Comparison of ENCODE assay signal across 24 cellular contexts in genomic region chr2:16187517-16187887, GRCh38.
DNase-seq lines count a peak whose midpoint lies in the region; ATAC-seq, FAIRE-seq and TF ChIP-seq lines count a peak whose summit lies in the region.
"Had no signal": no experiment of that assay in that cellular context is flagged by ENCODE, and none has a peak within 500 bp of the region (broad histone marks: within the 10 kb centered on the region; RNA-seq: fewer than 3 reads in every experiment).

No MANE protein-coding gene starts in this region.

- no peak for TF ChIP-seq POLR2A in HepG2 (IDR thresholded peaks at IDR 0.05; ENCODE audit: insufficient read depth in 1 of 2, low read depth in 2 of 2, low read length in 2 of 2)
- TF ChIP-seq POLR2A in right lobe of liver (IDR thresholded peaks at IDR 0.05) = no peak
- no peak for TF ChIP-seq POLR2A in stomach (IDR thresholded peaks at IDR 0.05)

- ATAC-seq in HepG2 (no peak), right lobe of liver (no peak), GM21786 (IDR thresholded peaks at IDR 0.05; ENCODE audit: unreplicated experiment) (no peak)
- no peak for ATAC-seq in naive thymus-derived CD4-positive, alpha-beta T cell
- ATAC-seq: GM12878, HCT116, SK-N-SH treated with all-trans-retinoic acid at 6 μM for 48 hours had no signal

- H3K27ac ChIP-seq in HepG2 (ENCODE audit: extremely low read length, insufficient read depth, low read length) = no peak overlapping the region
- no peak overlapping the region for H3K27ac ChIP-seq in right lobe of liver
- peak overlapping the region in 3 of 5 donors; percentile 43 to 71 (median 50) for H3K27ac ChIP-seq in stomach
- no peak overlapping the region for H3K27ac ChIP-seq in naive thymus-derived CD4-positive, alpha-beta T cell (ENCODE audit: low read depth, low read length)
- H3K27ac ChIP-seq: 22Rv1 had no signal

- whole genome bisulfite sequencing in HepG2 (ENCODE audit: low lambda C conversion rate) = 7% methylated on average over 3 of the region's 3 CpGs
- 56% methylated on average over 3 of the region's 3 CpGs for WGBS in right lobe of liver (ENCODE audit: insufficient coverage, low coverage, low lambda C conversion rate, missing lambda C conversion rate)
- 38 to 60% (median 38%) methylated on average over 3 of the region's 3 CpGs for WGBS in stomach, 5 donors

- CTCF ChIA-PET in HepG2 (lab: Yijun Ruan, JAX; ENCODE audit: low intra/inter-chr PET ratio, low total read pairs) = no interaction called here
- CTCF ChIA-PET in naive thymus-derived CD4-positive, alpha-beta T cell (lab: Charles Lee) = no interaction called here

- POLR2A ChIA-PET in HepG2 (lab: Yijun Ruan, JAX) = no interaction called here
- POLR2A ChIA-PET in naive thymus-derived CD4-positive, alpha-beta T cell (lab: Charles Lee) = no interaction called here

- TF ChIP-seq CTCF in HepG2 (CRISPR knock-in tag; IDR thresholded peaks at IDR 0.05) (no peak), right lobe of liver (IDR thresholded peaks at IDR 0.05) (no peak), stomach (IDR thresholded peaks at IDR 0.05) (no peak)

- no peak overlapping the region for H3K9ac ChIP-seq in HepG2 (ENCODE audit: insufficient read depth, low read depth, low read length)

- H4K20me1 ChIP-seq in HepG2 (ENCODE audit: insufficient read depth, low read length) = no peaks in the 10 kb centered on the region

- H3K4me3 ChIP-seq in HepG2 (replicated peaks in 1 of 3; ENCODE audit: insufficient read depth in 1 of 3, low read depth in 2 of 3, low read length in 3 of 3) (no peak overlapping the region), right lobe of liver (no peak overlapping the region), stomach (no peak overlapping the region)
- no peak overlapping the region for H3K4me3 ChIP-seq in naive thymus-derived CD4-positive, alpha-beta T cell (ENCODE audit: low read length)
- H3K4me3 ChIP-seq: GM12878 had no signal

- H3K27me3 ChIP-seq in HepG2 (ENCODE audit: control insufficient read depth in 1 of 2, insufficient read depth in 2 of 2, low read length in 2 of 2) (no peaks in the 10 kb centered on the region; a peak in 1 of 5 replicates), right lobe of liver (no peaks in the 10 kb centered on the region), stomach (no peaks in the 10 kb centered on the region)
- no peaks in the 10 kb centered on the region for H3K27me3 ChIP-seq in naive thymus-derived CD4-positive, alpha-beta T cell (ENCODE audit: control insufficient read depth in 2 of 2, insufficient read depth in 2 of 2, low read length in 2 of 2)

- H3K4me3 Mint-ChIP-seq in naive thymus-derived CD4-positive, alpha-beta T cell = no peak overlapping the region
- H3K4me3 Mint-ChIP-seq: CD4-positive, alpha-beta memory T cell had no signal

- no peak overlapping the region for H3K27ac Mint-ChIP-seq in naive thymus-derived CD4-positive, alpha-beta T cell
- H3K27ac Mint-ChIP-seq: CD4-positive, alpha-beta memory T cell had no signal

- intact Hi-C loops in HepG2 (cut with micrococcal nuclease; ENCODE audit: unreplicated experiment) = no loop called here
- intact Hi-C loops in right lobe of liver (cut with DNase I) = no loop called here
- intact Hi-C loops in stomach (cut with DNase I; ENCODE audit: low total_unique reads) = no loop called here
- intact Hi-C loops in naive thymus-derived CD4-positive, alpha-beta T cell (cut with micrococcal nuclease) = no loop called here

- DNase-seq in HepG2 (ENCODE audit: low spot score) = peak; percentile 9
- no peak for DNase-seq in right lobe of liver
- DNase-seq in LoVo (ENCODE audit: low spot score) = peak; percentile 18
- peak; percentile 35 for DNase-seq in left kidney (ENCODE audit: low read depth, low spot score)
- DNase-seq in stomach = peak; percentile 52
- DNase-seq in naive thymus-derived CD4-positive, alpha-beta T cell = no peak
- DNase-seq in CD1c-positive myeloid dendritic cell (ENCODE audit: extremely low spot score) = no peak
- DNase-seq: CD4-positive, alpha-beta memory T cell; DMS53; EL; GOT3; IMR-90; NCI-H1417 treated with DMSO at 0.1 percent for 48 hours; NCI-H187 treated with DMSO at 0.1 percent for 48 hours; NCI-H2227 treated with DMSO at 0.1 percent for 48 hours; NCI-H510A treated with DMSO at 0.1 percent for 48 hours; NCI-H774; OCI-M1; SHP77 treated with DMSO at 0.1 percent for 48 hours had no signal

- FAIRE-seq in HepG2 (lab: Jason Lieb, UNC) = no peak
- FAIRE-seq: GM12878 had no signal

- H3K36me3 Mint-ChIP-seq in naive thymus-derived CD4-positive, alpha-beta T cell = no peaks in the 10 kb centered on the region
- H3K36me3 Mint-ChIP-seq: CD4-positive, alpha-beta memory T cell had no signal

- H3K4me1 ChIP-seq in HepG2 (ENCODE audit: insufficient read depth, low read length) (no peaks in the 10 kb centered on the region), right lobe of liver (no peaks in the 10 kb centered on the region), stomach (peaks cover 0 to 11% (median 0%) of the 10 kb centered on the region in 4 donors)
- H3K4me1 ChIP-seq in naive thymus-derived CD4-positive, alpha-beta T cell (ENCODE audit: control insufficient read depth in 2 of 2, insufficient read depth in 2 of 2, low read length in 2 of 2) = no peaks in the 10 kb centered on the region

- TF ChIP-seq RAD21 in HepG2 (CRISPR knock-in tag; IDR thresholded peaks at IDR 0.05) = no peak

- H3K9me3 Mint-ChIP-seq in naive thymus-derived CD4-positive, alpha-beta T cell = no peaks in the 10 kb centered on the region
- H3K9me3 Mint-ChIP-seq: CD4-positive, alpha-beta memory T cell had no signal

- H3K36me3 ChIP-seq in HepG2 (replicated peaks in 1 of 2; ENCODE audit: control insufficient read depth in 1 of 2, insufficient read depth in 2 of 2, low read length in 2 of 2) (no peaks in the 10 kb centered on the region), right lobe of liver (no peaks in the 10 kb centered on the region), stomach (no peaks in the 10 kb centered on the region)
- H3K36me3 ChIP-seq in naive thymus-derived CD4-positive, alpha-beta T cell (ENCODE audit: control insufficient read depth in 2 of 3, insufficient read depth in 3 of 3, low read length in 3 of 3) = no peaks in the 10 kb centered on the region

- in situ Hi-C loops in HepG2 (cut with HindIII; ENCODE audit: extremely low pct_ligation_motif_present, low pct_unique_long_range_greater_than_20kb) = no loop called here

- H3K4me2 ChIP-seq in HepG2 (ENCODE audit: low read depth, low read length) = no peak overlapping the region

- no peaks in the 10 kb centered on the region for H3K9me3 ChIP-seq in HepG2 (ENCODE audit: low read length)
- no peaks in the 10 kb centered on the region for H3K9me3 ChIP-seq in right lobe of liver
- no peaks in the 10 kb centered on the region for H3K9me3 ChIP-seq in stomach
- no peaks in the 10 kb centered on the region for H3K9me3 ChIP-seq in naive thymus-derived CD4-positive, alpha-beta T cell (ENCODE audit: control insufficient read depth in 2 of 3, low read length in 3 of 3)

- TF ChIP-seq EP300 in HepG2 (IDR thresholded peaks at IDR 0.05; ENCODE audit: low read depth in 2 of 2, low read length in 2 of 2) (no peak), HepG2 (CRISPR knock-in tag; IDR thresholded peaks at IDR 0.05; ENCODE audit: borderline replicate concordance) (no peak), stomach (IDR thresholded peaks at IDR 0.05) (no peak)

- no TSS peak for BruUV-seq in HepG2 (replicated peaks; lab: Mats Ljungman, UMichigan)

- H3K4me1 Mint-ChIP-seq in naive thymus-derived CD4-positive, alpha-beta T cell = peaks cover 0 to 1% (median 0%) of the 10 kb centered on the region in 7 donors
- H3K4me1 Mint-ChIP-seq: CD4-positive, alpha-beta memory T cell had no signal

- peaks cover 0 to 22% (median 4%) of the 10 kb centered on the region in 5 donors for H3K27me3 Mint-ChIP-seq in naive thymus-derived CD4-positive, alpha-beta T cell

- no peaks in the 10 kb centered on the region for H3K79me2 ChIP-seq in HepG2 (ENCODE audit: insufficient read depth, low read length)

- H2AFZ ChIP-seq in HepG2 (ENCODE audit: low read length) = no peak overlapping the region

TF ChIP-seq in HepG2, 621 proteins besides CTCF, POLR2A, EP300 and RAD21:
- TF ChIP-seq HNF4A (CRISPR knock-in tag; IDR thresholded peaks at IDR 0.05) = peak; percentile 27; the same call in 1 of the 2 replicates
- no peak for TF ChIP-seq ZNF75D (CRISPR knock-in tag; IDR thresholded peaks at IDR 0.05; ENCODE audit: borderline replicate concordance)

Comparison
In these comparisons a context has a peak if more than half of its experiments do, and no peak if none do; other contexts are left out.
1. DNase-seq: peak in HepG2 (single experiment), LoVo (single experiment), left kidney (single experiment) and stomach (single experiment); none in right lobe of liver (0 of 3), naive thymus-derived CD4-positive, alpha-beta T cell (0 of 9) and CD1c-positive myeloid dendritic cell (single experiment).
2. H3K27ac ChIP-seq: peak in stomach (3 of 5); none in HepG2 (single experiment), right lobe of liver (0 of 3) and naive thymus-derived CD4-positive, alpha-beta T cell (single experiment).